Comparison of ENCODE assay signal across 8 cellular contexts in genomic region chr22:23433127-23434005, GRCh38.
A peak's percentile ranks its signal among the peaks of the same experiment; 100 is the strongest.
DNase-seq lines count a peak whose midpoint lies in the region; ATAC-seq and TF ChIP-seq lines count a peak whose summit lies in the region.
"Not testable (repeated sequence)": the region's sequence is repeated elsewhere in the genome, so short reads cannot be mapped to it uniquely, and the experiment has no call there.

No MANE protein-coding gene starts in this region.

- ATAC-seq in Panc1 (peak; percentile 95), left colon (peak; percentile 99)

- H3K4me3 ChIP-seq in GM12865 (ENCODE audit: low read depth, low read length) = not testable (repeated sequence)
- H3K4me3 ChIP-seq in Panc1 (ENCODE audit: low read depth in 2 of 2, low read length in 2 of 2) (peak overlapping the region in 1 of 2 experiments; percentile 9; a peak in 1 of 4 replicates), coronary artery (peak overlapping the region; percentile 34)

- not testable (repeated sequence) for H3K9me3 ChIP-seq in Panc1 (ENCODE audit: control insufficient read depth, insufficient read depth, low read depth, low read length)

- in situ Hi-C loops in Panc1 (cut with HindIII; ENCODE audit: low pct_unique_long_range_greater_than_20kb, low sequenced_read_pairs) = not testable (repeated sequence)

- CTCF ChIA-PET in Panc1 (lab: Charles Lee) = not testable (repeated sequence)

- not testable (repeated sequence) for H3K36me3 ChIP-seq in Panc1 (ENCODE audit: control insufficient read depth, insufficient read depth, low read length)

- H3K27ac ChIP-seq in 22Rv1 = peak overlapping the region; percentile 76
- H3K27ac ChIP-seq in Panc1 (ENCODE audit: low read length); coronary artery: not testable (repeated sequence)

- not testable (repeated sequence) for H3K27me3 ChIP-seq in Panc1 (ENCODE audit: control insufficient read depth, insufficient read depth, low read length)

- peak; percentile 83 for TF ChIP-seq CTCF in 22Rv1 (IDR thresholded peaks at IDR 0.05)
- peak; percentile 37 for TF ChIP-seq CTCF in GM12865 (IDR thresholded peaks at IDR 0.05; ENCODE audit: insufficient read depth, low read depth, low read length, missing control alignments)
- TF ChIP-seq CTCF in Panc1 (IDR thresholded peaks at IDR 0.05) = peak; percentile 75
- peak; percentile 13 for TF ChIP-seq CTCF in coronary artery (IDR thresholded peaks at IDR 0.05)

- POLR2A ChIA-PET in Panc1 (lab: Charles Lee) = not testable (repeated sequence)

- H3K4me1 ChIP-seq in Panc1 (ENCODE audit: control insufficient read depth, insufficient read depth, low read length) = not testable (repeated sequence)

- DNase-seq in GM12865 (ENCODE audit: low read depth) (peak; percentile 2), NAMALWA (ENCODE audit: low spot score) (peak; percentile 71), coronary artery (ENCODE audit: low spot score) (peak; percentile 43), left colon (peak; percentile 56 to 62)
- not testable (repeated sequence) for DNase-seq in Panc1 (ENCODE audit: low read depth, low spot score)
- DNase-seq in activated CD8-positive, alpha-beta memory T cell treated with anti-CD3 and anti-CD28 coated beads, Interleukin-2, amount 50 U/mL, for 48 hours = peak; percentile 66
- DNase-seq in stimulated activated CD4-positive, alpha-beta T cell treated with anti-CD3 and anti-CD28 coated beads, Interleukin-12 subunit alpha, Interleukin-12 subunit beta, amount 100 ng/mL, for 24 hours (ENCODE audit: low read depth in 2 of 2) = peak; percentile 24 to 36

- BruUV-seq in Panc1 (replicated peaks; lab: Mats Ljungman, UMichigan) = not testable (repeated sequence)

- intact Hi-C loops in Panc1 (cut with micrococcal nuclease; ENCODE audit: unreplicated experiment); left colon (cut with DNase I, micrococcal nuclease): not testable (repeated sequence)

Comparison
In these comparisons a context has a peak if more than half of its experiments do, and no peak if none do; other contexts are left out.
1. CTCF ChIP-seq: peak in every context shown above with its lines; median percentile 83 in 22Rv1; 75 in Panc1; 37 in GM12865; 13 in coronary artery.